In genomic region chrX:104370089-104370488, GRCh38 we compare ENCODE assay signal across 14 cellular contexts.
A peak's percentile ranks its signal among the peaks of the same experiment; 100 is the strongest.
DNase-seq lines count a peak whose midpoint lies in the region; ATAC-seq and TF ChIP-seq lines count a peak whose summit lies in the region.
"Had no signal": no experiment of that assay in that cellular context is flagged by ENCODE, and none has a peak within 500 bp of the region (broad histone marks: within the 10 kb centered on the region; RNA-seq: fewer than 3 reads in every experiment).

No MANE protein-coding gene starts in this region.

- H3K4me2 ChIP-seq in MM.1S (ENCODE audit: low read depth, low read length) = no peak overlapping the region

- H3K27ac ChIP-seq in right lobe of liver (no peak overlapping the region), MM.1S (ENCODE audit: low read length) (no peak overlapping the region)
- H3K27ac ChIP-seq: tibial nerve had no signal

- H3K4me3 Mint-ChIP-seq in activated T-cell treated with anti-CD3 and anti-CD28 coated beads, Interleukin-2, amount 50 U/mL, for 24 hours = no peak overlapping the region
- H3K4me3 Mint-ChIP-seq: CD8-positive, alpha-beta memory T cell had no signal

- H3K4me1 ChIP-seq in right lobe of liver = no peaks in the 10 kb centered on the region
- no peaks in the 10 kb centered on the region for H3K4me1 ChIP-seq in MM.1S (ENCODE audit: low read length)
- H3K4me1 ChIP-seq: tibial nerve had no signal

- no peak overlapping the region for H3K4me3 ChIP-seq in MG63
- no peak overlapping the region for H3K4me3 ChIP-seq in right lobe of liver
- no peak overlapping the region for H3K4me3 ChIP-seq in MM.1S (ENCODE audit: low read length)
- H3K4me3 ChIP-seq: tibial nerve had no signal

- TF ChIP-seq CTCF in right lobe of liver (IDR thresholded peaks at IDR 0.05) (peak in 1 of 4 donors; percentile 7), MM.1S (IDR thresholded peaks at IDR 0.05; ENCODE audit: low read length) (no peak)

- no peaks in the 10 kb centered on the region for H3K79me2 ChIP-seq in MM.1S (ENCODE audit: low read length)

- WGBS in right lobe of liver (ENCODE audit: insufficient coverage, low coverage, low lambda C conversion rate, missing lambda C conversion rate) = 50% methylated on average over 2 of the region's 2 CpGs

- no peaks in the 10 kb centered on the region for H3K36me3 Mint-ChIP-seq in activated T-cell treated with anti-CD3 and anti-CD28 coated beads, Interleukin-2, amount 50 U/mL, for 24 hours (ENCODE audit: low read depth)
- H3K36me3 Mint-ChIP-seq: CD8-positive, alpha-beta memory T cell had no signal

- H3F3A ChIP-seq in MM.1S (ENCODE audit: insufficient read depth, low read length) = no peaks in the 10 kb centered on the region

- no peaks in the 10 kb centered on the region for H3K9me3 Mint-ChIP-seq in activated T-cell treated with anti-CD3 and anti-CD28 coated beads, Interleukin-2, amount 50 U/mL, for 24 hours
- H3K9me3 Mint-ChIP-seq: CD8-positive, alpha-beta memory T cell had no signal

- TF ChIP-seq POLR2A in right lobe of liver (IDR thresholded peaks at IDR 0.05) = no peak

- DNase-seq in DMS53 (lab: John Stamatoyannopoulos, UW) (peak; percentile 79), MG63 (peak; percentile 20), cerebellar cortex (ENCODE audit: low spot score) (peak; percentile 9), right lobe of liver (no peak), NCI-H524 treated with DMSO at 0.1 percent for 48 hours (lab: John Stamatoyannopoulos, UW) (no peak), MM.1S (no peak)
- DNase-seq in activated T-cell treated with anti-CD3 and anti-CD28 coated beads, Interleukin-2, amount 50 U/mL, for 24 hours = no peak
- DNase-seq: CD8-positive, alpha-beta memory T cell; hippocampal formation; NCI-H2107; stimulated activated CD4-positive, alpha-beta T cell treated with anti-CD3 and anti-CD28 coated beads, Interleukin-4, amount 100 ng/mL, for 24 hours; T-helper 2 cell had no signal

- no peaks in the 10 kb centered on the region for H4K20me1 ChIP-seq in MM.1S (ENCODE audit: insufficient read depth, low read length)

- H3K27ac Mint-ChIP-seq in activated T-cell treated with anti-CD3 and anti-CD28 coated beads, Interleukin-2, amount 50 U/mL, for 24 hours = no peak overlapping the region
- H3K27ac Mint-ChIP-seq: CD8-positive, alpha-beta memory T cell had no signal

- intact Hi-C loops in right lobe of liver (cut with DNase I) = no loop called here

- H3K36me3 ChIP-seq in MG63 (no peaks in the 10 kb centered on the region), right lobe of liver (no peaks in the 10 kb centered on the region), MM.1S (replicated peaks; ENCODE audit: insufficient read depth, low read length) (no peaks in the 10 kb centered on the region)
- H3K36me3 ChIP-seq: tibial nerve had no signal

- H3K9ac ChIP-seq in MM.1S (ENCODE audit: low read length) = no peak overlapping the region

- no peaks in the 10 kb centered on the region for H3K4me1 Mint-ChIP-seq in activated T-cell treated with anti-CD3 and anti-CD28 coated beads, Interleukin-2, amount 50 U/mL, for 24 hours (ENCODE audit: low read depth)
- H3K4me1 Mint-ChIP-seq: CD8-positive, alpha-beta memory T cell had no signal

- H3K9me3 ChIP-seq in MG63 = no peaks in the 10 kb centered on the region
- H3K9me3 ChIP-seq in right lobe of liver = no peaks in the 10 kb centered on the region
- no peaks in the 10 kb centered on the region for H3K9me3 ChIP-seq in MM.1S (replicated peaks; ENCODE audit: insufficient read depth, low read length)
- H3K9me3 ChIP-seq: tibial nerve had no signal

- H3K27me3 Mint-ChIP-seq in activated T-cell treated with anti-CD3 and anti-CD28 coated beads, Interleukin-2, amount 50 U/mL, for 24 hours = peaks cover 52% of the 10 kb centered on the region

- no peaks in the 10 kb centered on the region for H3K9me2 ChIP-seq in MM.1S (replicated peaks; ENCODE audit: insufficient read depth, low read length)

- peak in 3 of 4 donors; percentile 49 to 54 (median 53) for ATAC-seq in right lobe of liver
- ATAC-seq in GM21447 (IDR thresholded peaks at IDR 0.05; ENCODE audit: unreplicated experiment) = no peak

- H3K27me3 ChIP-seq in MG63 (no peaks in the 10 kb centered on the region), right lobe of liver (no peaks in the 10 kb centered on the region), MM.1S (replicated peaks; ENCODE audit: insufficient read depth, low read length) (no peaks in the 10 kb centered on the region)

- H2AFZ ChIP-seq in MM.1S (ENCODE audit: low read length) = no peak overlapping the region

Comparison
In these comparisons a context has a peak if more than half of its experiments do, and no peak if none do; other contexts are left out.
1. DNase-seq: peak in DMS53 (single experiment), MG63 (single experiment) and cerebellar cortex (single experiment); none in right lobe of liver (0 of 3), activated T-cell treated with anti-CD3 and anti-CD28 coated beads, Interleukin-2, amount 50 U/mL, for 24 hours (single experiment), NCI-H524 treated with DMSO at 0.1 percent for 48 hours (single experiment) and MM.1S (single experiment).